8 cellular contexts compared by ENCODE assay signal in the genomic region with DNA sequence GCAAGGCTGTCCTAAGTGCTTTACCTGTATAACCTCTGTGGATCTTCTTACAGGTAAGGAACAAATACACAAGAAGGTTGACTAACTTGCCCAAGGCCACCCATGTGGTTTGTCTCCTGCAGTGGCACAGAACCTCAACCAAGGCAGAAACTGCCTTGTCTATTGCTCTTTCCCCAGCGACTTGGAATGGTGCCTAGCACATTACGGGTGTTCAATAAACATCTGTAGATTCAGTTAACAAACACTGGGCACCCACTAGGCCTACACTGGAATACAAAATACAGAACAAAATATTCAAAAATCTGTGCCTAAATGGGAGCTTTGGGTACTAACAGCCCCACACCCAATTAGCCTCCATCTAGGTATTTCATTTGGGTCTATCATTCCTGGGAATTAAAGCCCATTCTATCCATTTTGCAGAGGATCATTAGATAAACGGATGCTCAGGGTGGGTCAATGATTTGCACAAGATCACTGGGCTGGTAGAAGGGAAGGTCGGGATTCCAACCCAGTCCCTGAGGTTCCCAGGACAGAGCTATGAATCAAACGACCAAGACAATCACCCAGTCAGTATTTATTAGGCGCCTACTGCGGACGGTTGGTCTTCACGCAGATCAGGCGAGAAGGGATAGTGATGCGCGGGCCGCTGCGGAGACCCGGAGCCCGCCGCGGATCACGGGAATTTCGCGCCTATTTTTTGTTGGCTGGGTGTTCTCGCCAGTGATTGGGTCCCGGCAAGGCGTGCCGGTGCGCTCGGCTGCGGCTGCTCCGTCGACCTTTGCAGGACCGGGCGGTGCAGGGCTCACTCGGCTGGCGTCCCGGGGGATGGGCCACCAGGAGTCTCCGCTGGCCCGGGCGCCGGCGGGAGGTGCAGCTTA. TPM values are rescaled to one million over a fixed set of nuclear protein-coding genes. Genes with fewer than 3 reads are reported as not detected.
A peak's percentile ranks its signal among the peaks of the same experiment; 100 is the strongest.
DNase-seq lines count a peak whose midpoint lies in the region; ATAC-seq and TF ChIP-seq lines count a peak whose summit lies in the region.

A gene (plus strand): TSS at position 771 of the 878 bp plus-strand sequence. CDS start 55 bp downstream, at position 826.

- 0 out of 2 replicates have a peak, but pooled peaks cover 2% of the 10 kb centered on the region for H3K36me3 ChIP-seq in Caco-2 (ENCODE audit: control insufficient read depth, insufficient read depth, low read length)
- peaks cover 6% of the 10 kb centered on the region for H3K36me3 ChIP-seq in osteoblast (ENCODE audit: insufficient read depth, low read length)

- peak within 1 kb of the TSS; percentile 90 for H3K4me3 ChIP-seq in Caco-2 (ENCODE audit: low read depth, low read length)
- H3K4me3 ChIP-seq in fibroblast of villous mesenchyme (ENCODE audit: low read depth, low read length), result peak within 1 kb of the TSS; percentile 91
- H3K4me3 ChIP-seq in osteoblast (ENCODE audit: insufficient read depth, low read length), result peak within 1 kb of the TSS; percentile 85

- no peak for TF ChIP-seq CTCF in Caco-2 (IDR thresholded peaks at IDR 0.05; ENCODE audit: insufficient read depth in 1 of 2, low read depth in 1 of 2, low read length in 1 of 2, severe bottlenecking in 1 of 2, unreplicated experiment in 1 of 2)
- no peak for TF ChIP-seq CTCF in fibroblast of villous mesenchyme (IDR thresholded peaks at IDR 0.05; ENCODE audit: insufficient read depth, low read depth, low read length)
- TF ChIP-seq CTCF in osteoblast (IDR thresholded peaks at IDR 0.05; ENCODE audit: extremely low read depth, low read depth, low read length), result no peak

- H4K20me1 ChIP-seq in osteoblast (ENCODE audit: insufficient read depth, low read length), result peaks cover 18% of the 10 kb centered on the region

- peaks cover 2% of the 10 kb centered on the region for H3K27me3 Mint-ChIP-seq in Caco-2 (ENCODE audit: insufficient read depth, unreplicated experiment)
- H3K27me3 Mint-ChIP-seq in activated T-helper 1 cell treated with anti-CD3 and anti-CD28 coated beads, Interleukin-12 subunit alpha, Interleukin-12 subunit beta, Interleukin-2, Interleukin-4 antibody, amounts not matched to agents 30 ng/mL and 10 ng/mL and 1 ng/mL, durations not matched to agents 14 hours and 24 hours and 36 hours (ENCODE audit: insufficient read depth), result peaks cover 9% of the 10 kb centered on the region

- CTCF ChIA-PET in Caco-2 (lab: Charles Lee), result no interaction called here

- H3K27ac Mint-ChIP-seq in Caco-2 (ENCODE audit: unreplicated experiment), result peak within 1 kb of the TSS; percentile 99
- H3K27ac Mint-ChIP-seq in activated T-helper 1 cell treated with anti-CD3 and anti-CD28 coated beads, Interleukin-12 subunit alpha, Interleukin-12 subunit beta, Interleukin-2, Interleukin-4 antibody, amounts not matched to agents 30 ng/mL and 10 ng/mL and 1 ng/mL, durations not matched to agents 14 hours and 24 hours and 36 hours, result peak within 1 kb of the TSS; percentile 100

- H3K27ac ChIP-seq in osteoblast (ENCODE audit: low read depth, low read length), result peak within 1 kb of the TSS; percentile 100

- H3K9me3 Mint-ChIP-seq in Caco-2 (ENCODE audit: unreplicated experiment), result no peaks in the 10 kb centered on the region
- H3K9me3 Mint-ChIP-seq in activated T-helper 1 cell treated with anti-CD3 and anti-CD28 coated beads, Interleukin-12 subunit alpha, Interleukin-12 subunit beta, Interleukin-2, Interleukin-4 antibody, amounts not matched to agents 30 ng/mL and 10 ng/mL and 1 ng/mL, durations not matched to agents 14 hours and 24 hours and 36 hours, result no peaks in the 10 kb centered on the region

- H3K9me3 ChIP-seq in Caco-2, result no peaks in the 10 kb centered on the region
- H3K9me3 ChIP-seq in osteoblast (ENCODE audit: low read depth, low read length), result no peaks in the 10 kb centered on the region

- H3K4me2 ChIP-seq in osteoblast (ENCODE audit: insufficient read depth, low read length), result peak within 1 kb of the TSS; percentile 86

- peak; percentile 85 for DNase-seq in Caco-2
- DNase-seq in NCI-H748 treated with DMSO at 0.1 percent for 48 hours (lab: John Stamatoyannopoulos, UW), result peak; percentile 86
- DNase-seq in activated T-helper 1 cell treated with anti-CD3 and anti-CD28 coated beads, Interleukin-12 subunit alpha, Interleukin-12 subunit beta, Interleukin-2, Interleukin-4 antibody, amounts not matched to agents 30 ng/mL and 10 ng/mL and 1 ng/mL, durations not matched to agents 14 hours and 24 hours and 36 hours (ENCODE audit: low spot score), result no peak
- peak; percentile 64 for DNase-seq in fibroblast of villous mesenchyme (ENCODE audit: low read depth)
- DNase-seq in osteoblast (ENCODE audit: insufficient read length, low spot score, missing footprints), result peak; percentile 80
- DNase-seq in dedifferentiated amniotic fluid mesenchymal stem cell (ENCODE audit: extremely low spot score), result no peak

- peak within 1 kb of the TSS; percentile 99 for H2AFZ ChIP-seq in osteoblast (ENCODE audit: low read length)

- no peaks in the 10 kb centered on the region for H3K27me3 ChIP-seq in Caco-2 (replicated peaks; ENCODE audit: control insufficient read depth, insufficient read depth, low read length)
- no peaks in the 10 kb centered on the region for H3K27me3 ChIP-seq in osteoblast (ENCODE audit: insufficient read depth, low read length)

- peaks cover 35% of the 10 kb centered on the region for H3K79me2 ChIP-seq in osteoblast (ENCODE audit: insufficient read depth, low read length)

- peak; percentile 44 for ATAC-seq in GM19455 (IDR thresholded peaks at IDR 0.05; ENCODE audit: unreplicated experiment)
- peak; percentile 32 for ATAC-seq in HG03469 (IDR thresholded peaks at IDR 0.05; ENCODE audit: unreplicated experiment)

- H3K4me1 ChIP-seq in Caco-2 (peaks cover 7% of the 10 kb centered on the region), osteoblast (ENCODE audit: insufficient read depth, low read length) (peaks cover 22% of the 10 kb centered on the region)

- POLR2A ChIA-PET in Caco-2 (lab: Charles Lee), result no interaction called here

- BruUV-seq in Caco-2 (replicated peaks; lab: Mats Ljungman, UMichigan), result TSS peak; percentile 69

- intact Hi-C loops in Caco-2 (cut with micrococcal nuclease; ENCODE audit: unreplicated experiment), result loop anchor here (5.0 kb wide), 1 partner anchor 71 kb away; no protein-coding TSS in a partner anchor
- intact Hi-C loops in activated T-helper 1 cell treated with anti-CD3 and anti-CD28 coated beads, Interleukin-12 subunit alpha, Interleukin-12 subunit beta, Interleukin-2, Interleukin-4 antibody, amounts not matched to agents 30 ng/mL and 10 ng/mL and 1 ng/mL, durations not matched to agents 14 hours and 24 hours and 36 hours (cut with micrococcal nuclease), result loop anchor here (2.0 to 5.0 kb wide), 6 partner anchors 351 to 1804 kb away; a partner anchor contains a TSS

- peaks cover 31% of the 10 kb centered on the region for H3K36me3 Mint-ChIP-seq in Caco-2 (ENCODE audit: insufficient read depth, unreplicated experiment)
- peaks cover 17% of the 10 kb centered on the region for H3K36me3 Mint-ChIP-seq in activated T-helper 1 cell treated with anti-CD3 and anti-CD28 coated beads, Interleukin-12 subunit alpha, Interleukin-12 subunit beta, Interleukin-2, Interleukin-4 antibody, amounts not matched to agents 30 ng/mL and 10 ng/mL and 1 ng/mL, durations not matched to agents 14 hours and 24 hours and 36 hours (ENCODE audit: low read depth)

- peak within 1 kb of the TSS; percentile 92 for H3K4me3 Mint-ChIP-seq in Caco-2 (ENCODE audit: unreplicated experiment)
- peak within 1 kb of the TSS; percentile 92 for H3K4me3 Mint-ChIP-seq in activated T-helper 1 cell treated with anti-CD3 and anti-CD28 coated beads, Interleukin-12 subunit alpha, Interleukin-12 subunit beta, Interleukin-2, Interleukin-4 antibody, amounts not matched to agents 30 ng/mL and 10 ng/mL and 1 ng/mL, durations not matched to agents 14 hours and 24 hours and 36 hours

- H3K4me1 Mint-ChIP-seq in Caco-2 (ENCODE audit: low read depth, unreplicated experiment), result peaks cover 15% of the 10 kb centered on the region
- H3K4me1 Mint-ChIP-seq in activated T-helper 1 cell treated with anti-CD3 and anti-CD28 coated beads, Interleukin-12 subunit alpha, Interleukin-12 subunit beta, Interleukin-2, Interleukin-4 antibody, amounts not matched to agents 30 ng/mL and 10 ng/mL and 1 ng/mL, durations not matched to agents 14 hours and 24 hours and 36 hours (ENCODE audit: low read depth), result peaks cover 36% of the 10 kb centered on the region

RNA-seq across cellular contexts. Expression of the gene that starts here (rescaled TPM):
- total RNA-seq in Caco-2 (2022) (40.1 and 40.2 TPM in 2 replicates), fibroblast of villous mesenchyme (17.7 and 20.3 TPM in 2 replicates), osteoblast (18.0 and 21.4 TPM in 2 replicates)
- 20.7 and 21.3 TPM in 2 replicates for total RNA-seq in activated T-helper 1 cell treated with anti-CD3 and anti-CD28 coated beads, Interleukin-12 subunit alpha, Interleukin-12 subunit beta, Interleukin-2, Interleukin-4 antibody, amounts not matched to agents 30 ng/mL and 10 ng/mL and 1 ng/mL, durations not matched to agents 14 hours and 24 hours and 36 hours

Comparison
In these comparisons a context has a peak if more than half of its experiments do, and no peak if none do; other contexts are left out.
1. DNase-seq: peak in Caco-2 (2 of 2), NCI-H748 treated with DMSO at 0.1 percent for 48 hours (single experiment), fibroblast of villous mesenchyme (single experiment) and osteoblast (single experiment); none in activated T-helper 1 cell treated with anti-CD3 and anti-CD28 coated beads, Interleukin-12 subunit alpha, Interleukin-12 subunit beta, Interleukin-2, Interleukin-4 antibody, amounts not matched to agents 30 ng/mL and 10 ng/mL and 1 ng/mL, durations not matched to agents 14 hours and 24 hours and 36 hours (single experiment) and dedifferentiated amniotic fluid mesenchymal stem cell (single experiment).
2. Peak in every context shown above with its lines, with median percentiles within 50 percentile points of each other: H3K4me3 ChIP-seq.